In the genomic region with DNA sequence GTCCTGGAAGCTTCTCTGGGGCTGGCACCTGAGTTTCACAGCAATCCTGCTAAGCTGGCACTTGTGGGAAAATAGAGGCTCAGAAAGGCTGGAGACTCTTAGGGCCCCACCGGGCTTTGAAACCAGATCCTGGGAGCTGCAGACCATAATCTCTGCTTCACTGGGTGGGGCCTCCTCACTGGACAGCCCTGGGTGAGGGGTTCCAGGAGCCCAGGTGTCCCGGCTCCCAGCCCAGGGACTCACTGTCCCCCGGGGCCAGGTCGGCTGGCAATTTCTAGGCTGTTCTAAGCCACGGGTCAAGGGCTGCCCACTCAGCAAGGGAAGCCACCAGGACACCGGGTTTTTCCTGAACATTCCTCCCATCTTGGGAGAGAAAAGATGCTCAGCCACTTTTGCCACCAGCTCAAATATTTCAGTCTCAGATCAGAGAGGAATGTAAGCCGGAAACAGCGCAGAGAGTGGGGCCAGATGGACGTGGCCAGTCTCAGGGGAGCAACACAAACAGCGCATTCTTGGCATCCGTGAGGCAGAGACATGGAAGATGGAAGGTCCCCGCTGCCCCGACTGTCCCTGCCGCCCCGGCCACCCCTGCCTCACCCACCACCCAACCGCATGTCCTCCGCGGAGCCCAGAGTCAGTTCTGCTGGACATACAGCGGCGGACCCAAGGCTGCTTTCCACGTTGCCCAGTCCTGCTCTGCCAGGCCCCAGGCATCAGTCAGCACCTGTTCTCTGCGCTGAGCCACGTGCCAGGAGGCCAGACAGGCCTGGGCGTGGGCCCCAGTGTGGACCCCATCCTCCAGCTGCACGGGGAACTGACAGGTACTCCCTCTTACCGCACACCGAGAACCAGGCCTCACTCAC, we compare ENCODE assay signal across 22 cellular contexts.
DNase-seq lines count a peak whose midpoint lies in the region; ATAC-seq and TF ChIP-seq lines count a peak whose summit lies in the region.
"Had no signal": no experiment of that assay in that cellular context is flagged by ENCODE, and none has a peak within 500 bp of the region (broad histone marks: within the 10 kb centered on the region; RNA-seq: fewer than 3 reads in every experiment).

No MANE protein-coding gene starts in this region.

- peak overlapping the region; percentile 94 for H2AK5ac ChIP-seq in neuronal stem cell (ENCODE audit: low read depth, low read length)

- H2BK5ac ChIP-seq in neuronal stem cell (ENCODE audit: low read length): peak overlapping the region; percentile 97

- peak overlapping the region; percentile 89 for H3K14ac ChIP-seq in neuronal stem cell (ENCODE audit: low read length)

- no peak for TF ChIP-seq POLR2A in testis (IDR thresholded peaks at IDR 0.05)

- H3K36me3 Mint-ChIP-seq in activated B cell treated with CpG ODN at 0.5 μM for 24 hours (ENCODE audit: low read depth): peaks cover 44% of the 10 kb centered on the region
- no peaks in the 10 kb centered on the region for H3K36me3 Mint-ChIP-seq in CD8-positive, alpha-beta T cell
- H3K36me3 Mint-ChIP-seq: activated naive CD4-positive, alpha-beta T cell treated with anti-CD3 and anti-CD28 coated beads, Interleukin-2, amount 50 U/mL, for 72 hours had no signal

- H3K23ac ChIP-seq in neuronal stem cell (ENCODE audit: low read depth, low read length, poor library complexity): peak overlapping the region; percentile 87

- intact Hi-C loops in activated B cell treated with CpG ODN at 0.5 μM for 24 hours (cut with micrococcal nuclease): no loop called here
- intact Hi-C loops in heart right ventricle (cut with DNase I): loop anchor here in 1 of 10 donors (10.0 kb wide), 1 partner anchor 75 kb away; no protein-coding TSS in a partner anchor
- intact Hi-C loops in testis (cut with DNase I; ENCODE audit: low total_unique reads): no loop called here
- intact Hi-C loops in CD8-positive, alpha-beta T cell (cut with DNase I, micrococcal nuclease): no loop called here

- peak overlapping the region; percentile 77 for H2BK12ac ChIP-seq in neuronal stem cell (ENCODE audit: low read length)

- peak overlapping the region; percentile 69 to 92 (median 82) for H3K4me2 ChIP-seq in BLaER1 treated with 17β-estradiol and CSF1 and Interleukin-3, amounts not matched to agents 10 nM and 100 nM
- no peak overlapping the region for H3K4me2 ChIP-seq in neuronal stem cell (ENCODE audit: insufficient read depth, low read length, poor library complexity, severe bottlenecking)

- peak overlapping the region; percentile 21 for H2BK15ac ChIP-seq in neuronal stem cell (ENCODE audit: low read length)

- H3K4me3 Mint-ChIP-seq in activated B cell treated with CpG ODN at 0.5 μM for 24 hours: no peak overlapping the region
- H3K4me3 Mint-ChIP-seq in CD8-positive, alpha-beta T cell: no peak overlapping the region

- H4K20me1 ChIP-seq in BLaER1 treated with 17β-estradiol and CSF1 and Interleukin-3, amounts not matched to agents 10 nM and 100 nM: peaks cover 0 to 78% (median 19%) of the 10 kb centered on the region in 11 experiments; a peak in 14 of 22 replicates

- 69 to 72% methylated on average over 27 of the region's 27 CpGs for WGBS in heart right ventricle, 2 donors
- no CpG with 5 or more reads among the region's 27 CpGs for WGBS in neuronal stem cell (ENCODE audit: extremely low coverage in 2 of 2, insufficient read length in 2 of 2, insufficient replicate concordance in 1 of 2), 2 donors
- whole genome bisulfite sequencing in testis, 2 donors: 77 to 81% methylated on average over 18 to 27 of the region's 27 CpGs

- H2AFZ ChIP-seq in neuronal stem cell (ENCODE audit: low read length): no peak overlapping the region

- TF ChIP-seq CTCF in activated B cell treated with CpG ODN at 0.5 μM for 24 hours (IDR thresholded peaks at IDR 0.05) (no peak), heart right ventricle (IDR thresholded peaks at IDR 0.05) (no peak), testis (IDR thresholded peaks at IDR 0.05) (no peak)
- no peak for TF ChIP-seq CTCF in CD8-positive, alpha-beta T cell (IDR thresholded peaks at IDR 0.05)

- H2BK120ac ChIP-seq in neuronal stem cell (ENCODE audit: low read depth, low read length): no peak overlapping the region

- H3K9ac ChIP-seq in BLaER1 treated with 17β-estradiol and CSF1 and Interleukin-3, amounts not matched to agents 10 nM and 100 nM: peak overlapping the region in 7 of 11 experiments; percentile 2 to 59 (median 42); a peak in 10 of 22 replicates
- H3K9ac ChIP-seq in neuronal stem cell (ENCODE audit: low read depth, low read length, poor library complexity): no peak overlapping the region

- H3K9me3 Mint-ChIP-seq in activated B cell treated with CpG ODN at 0.5 μM for 24 hours: no peaks in the 10 kb centered on the region
- H3K9me3 Mint-ChIP-seq in CD8-positive, alpha-beta T cell: no peaks in the 10 kb centered on the region
- H3K9me3 Mint-ChIP-seq: activated naive CD4-positive, alpha-beta T cell treated with anti-CD3 and anti-CD28 coated beads, Interleukin-2, amount 50 U/mL, for 72 hours had no signal

- H3K27me3 ChIP-seq in BLaER1 treated with 17β-estradiol and CSF1 and Interleukin-3, amounts not matched to agents 10 nM and 100 nM: no peaks in the 10 kb centered on the region
- H3K27me3 ChIP-seq in heart right ventricle: no peaks in the 10 kb centered on the region
- no peaks in the 10 kb centered on the region for H3K27me3 ChIP-seq in neuronal stem cell (ENCODE audit: control insufficient read depth in 3 of 3, insufficient read depth in 3 of 3, low read depth in 1 of 3, low read length in 3 of 3)
- H3K27me3 ChIP-seq in testis: no peaks in the 10 kb centered on the region
- H3K27me3 ChIP-seq in CD8-positive, alpha-beta T cell (ENCODE audit: insufficient read depth, low read length): no peaks in the 10 kb centered on the region
- H3K27me3 ChIP-seq: breast epithelium, SJSA1 had no signal

- peaks cover 25 to 87% (median 80%) of the 10 kb centered on the region in 10 experiments for H3K4me1 ChIP-seq in BLaER1 treated with 17β-estradiol and CSF1 and Interleukin-3, amounts not matched to agents 10 nM and 100 nM
- H3K4me1 ChIP-seq in heart right ventricle: peaks cover 0 to 41% (median 16%) of the 10 kb centered on the region in 9 donors
- H3K4me1 ChIP-seq in neuronal stem cell (ENCODE audit: control insufficient read depth in 2 of 2, insufficient read depth in 1 of 2, low read depth in 1 of 2, low read length in 2 of 2): peaks cover 28 to 40% of the 10 kb centered on the region in 2 donors
- H3K4me1 ChIP-seq in testis: no peaks in the 10 kb centered on the region
- no peaks in the 10 kb centered on the region for H3K4me1 ChIP-seq in CD8-positive, alpha-beta T cell (ENCODE audit: insufficient read depth, low read length)
- H3K4me1 ChIP-seq: breast epithelium had no signal

- H3K18ac ChIP-seq in neuronal stem cell (ENCODE audit: low read length): peak overlapping the region; percentile 70

- no peak for DNase-seq in activated B cell treated with CpG ODN at 0.5 μM for 24 hours
- DNase-seq in heart right ventricle: peak in 1 of 2 donors; percentile 37
- DNase-seq in neuronal stem cell (ENCODE audit: low spot score): no peak
- DNase-seq in dermis blood vessel endothelial cell: no peak
- DNase-seq in effector CD4-positive, alpha-beta T cell: no peak
- DNase-seq in testis: no peak
- DNase-seq in CD8-positive, alpha-beta T cell: no peak
- DNase-seq: activated T-cell treated with anti-CD3 and anti-CD28 coated beads, Interleukin-2, amount 50 U/mL, for 48 hours; GF-D8; hippocampal formation; KBM-7; NCI-H1048; NCI-H2081 treated with DMSO at 0.1 percent for 48 hours; NCI-H526 treated with DMSO at 0.1 percent for 48 hours; occipital lobe; stimulated activated CD4-positive, alpha-beta T cell treated with anti-CD3 and anti-CD28 coated beads, Interleukin-2, amount 100 ng/mL, for 24 hours; T-helper 2 cell had no signal

- H3K9me3 ChIP-seq in BLaER1 treated with 17β-estradiol and CSF1 and Interleukin-3, amounts not matched to agents 10 nM and 100 nM (replicated peaks in 1 of 11): no peaks in the 10 kb centered on the region
- H3K9me3 ChIP-seq in heart right ventricle: no peaks in the 10 kb centered on the region
- peaks cover 0 to 5% of the 10 kb centered on the region in 2 donors for H3K9me3 ChIP-seq in neuronal stem cell (replicated peaks in 1 of 2; ENCODE audit: control insufficient read depth in 2 of 2, insufficient read depth in 1 of 2, low read depth in 1 of 2, low read length in 2 of 2)
- no peaks in the 10 kb centered on the region for H3K9me3 ChIP-seq in testis
- H3K9me3 ChIP-seq in CD8-positive, alpha-beta T cell (ENCODE audit: low read length): no peaks in the 10 kb centered on the region
- H3K9me3 ChIP-seq: breast epithelium, SJSA1 had no signal

- peaks cover 29% of the 10 kb centered on the region for H3K79me1 ChIP-seq in neuronal stem cell (ENCODE audit: low read depth, low read length)

- H3K27ac ChIP-seq in BLaER1 treated with 17β-estradiol and CSF1 and Interleukin-3, amounts not matched to agents 10 nM and 100 nM: peak overlapping the region in 6 of 11 experiments; percentile 19 to 81 (median 70); a peak in 10 of 22 replicates
- H3K27ac ChIP-seq in heart right ventricle (peak overlapping the region in 5 of 10 donors; percentile 9 to 71 (median 17)), neuronal stem cell (replicated peaks; ENCODE audit: low read length) (no peak overlapping the region), testis (no peak overlapping the region)
- no peak overlapping the region for H3K27ac ChIP-seq in CD8-positive, alpha-beta T cell (ENCODE audit: low read depth, low read length)
- H3K27ac ChIP-seq: breast epithelium, SJSA1 had no signal

- CTCF ChIA-PET in activated B cell treated with CpG ODN at 0.5 μM for 24 hours (lab: Charles Lee): no interaction called here
- CTCF ChIA-PET in CD8-positive, alpha-beta T cell (lab: Charles Lee): no interaction called here

- H3K27ac Mint-ChIP-seq in activated B cell treated with CpG ODN at 0.5 μM for 24 hours: peak overlapping the region; percentile 2
- H3K27ac Mint-ChIP-seq in CD8-positive, alpha-beta T cell: no peak overlapping the region

- POLR2A ChIA-PET in activated B cell treated with CpG ODN at 0.5 μM for 24 hours (lab: Charles Lee): no interaction called here
- POLR2A ChIA-PET in CD8-positive, alpha-beta T cell (lab: Charles Lee): no interaction called here

- peaks cover 55% of the 10 kb centered on the region for H3K4me1 Mint-ChIP-seq in activated B cell treated with CpG ODN at 0.5 μM for 24 hours
- H3K4me1 Mint-ChIP-seq in CD8-positive, alpha-beta T cell (ENCODE audit: low read depth): no peaks in the 10 kb centered on the region

- no peak overlapping the region for H3K4ac ChIP-seq in neuronal stem cell (ENCODE audit: low read length)

- peaks cover 0 to 15% (median 4%) of the 10 kb centered on the region in 11 experiments; a peak in 10 of 22 replicates for H3K36me3 ChIP-seq in BLaER1 treated with 17β-estradiol and CSF1 and Interleukin-3, amounts not matched to agents 10 nM and 100 nM
- H3K36me3 ChIP-seq in heart right ventricle (no peaks in the 10 kb centered on the region), neuronal stem cell (replicated peaks in 1 of 2; ENCODE audit: control insufficient read depth in 2 of 2, insufficient read depth in 2 of 2, low read length in 2 of 2) (peaks cover 2 to 6% of the 10 kb centered on the region in 2 donors), testis (ENCODE audit: low read depth, missing control alignments) (no peaks in the 10 kb centered on the region)
- H3K36me3 ChIP-seq in CD8-positive, alpha-beta T cell (ENCODE audit: insufficient read depth, low read length): no peaks in the 10 kb centered on the region
- H3K36me3 ChIP-seq: breast epithelium had no signal

- no peak for ATAC-seq in activated B cell treated with CpG ODN at 0.5 μM for 24 hours (ENCODE audit: low read depth)
- peak in 7 of 8 donors; percentile 23 to 60 (median 39) for ATAC-seq in heart right ventricle
- no peak for ATAC-seq in CD8-positive, alpha-beta T cell
- ATAC-seq: activated naive CD4-positive, alpha-beta T cell treated with anti-CD3 and anti-CD28 coated beads, Interleukin-2, amount 50 U/mL, for 72 hours; HCT116 had no signal

- H3K4me3 ChIP-seq in BLaER1 treated with 17β-estradiol and CSF1 and Interleukin-3, amounts not matched to agents 10 nM and 100 nM: no peak overlapping the region
- H3K4me3 ChIP-seq in heart right ventricle: no peak overlapping the region
- H3K4me3 ChIP-seq in neuronal stem cell (ENCODE audit: low read length in 2 of 2): no peak overlapping the region
- H3K4me3 ChIP-seq in testis: no peak overlapping the region
- no peak overlapping the region for H3K4me3 ChIP-seq in CD8-positive, alpha-beta T cell (ENCODE audit: low read depth, low read length)
- H3K4me3 ChIP-seq: breast epithelium, SJSA1 had no signal

- H4K91ac ChIP-seq in neuronal stem cell (ENCODE audit: low read depth, low read length, poor library complexity): peak overlapping the region; percentile 67

- H3K27me3 Mint-ChIP-seq in activated B cell treated with CpG ODN at 0.5 μM for 24 hours: no peaks in the 10 kb centered on the region
- H3K27me3 Mint-ChIP-seq in CD8-positive, alpha-beta T cell (ENCODE audit: low read depth): peaks cover 2% of the 10 kb centered on the region

- H4K8ac ChIP-seq in neuronal stem cell (ENCODE audit: low read depth, low read length): no peak overlapping the region

Comparison
In these comparisons a context has a peak if more than half of its experiments do, and no peak if none do; other contexts are left out.
1. H3K27ac ChIP-seq: peak in BLaER1 treated with 17β-estradiol and CSF1 and Interleukin-3, amounts not matched to agents 10 nM and 100 nM (6 of 11); none in neuronal stem cell (single experiment), testis (0 of 2) and CD8-positive, alpha-beta T cell (single experiment).
2. ATAC-seq: peak in heart right ventricle (7 of 8); none in activated B cell treated with CpG ODN at 0.5 μM for 24 hours (single experiment) and CD8-positive, alpha-beta T cell (single experiment).